31 cellular contexts compared by ENCODE assay signal in the genomic region with DNA sequence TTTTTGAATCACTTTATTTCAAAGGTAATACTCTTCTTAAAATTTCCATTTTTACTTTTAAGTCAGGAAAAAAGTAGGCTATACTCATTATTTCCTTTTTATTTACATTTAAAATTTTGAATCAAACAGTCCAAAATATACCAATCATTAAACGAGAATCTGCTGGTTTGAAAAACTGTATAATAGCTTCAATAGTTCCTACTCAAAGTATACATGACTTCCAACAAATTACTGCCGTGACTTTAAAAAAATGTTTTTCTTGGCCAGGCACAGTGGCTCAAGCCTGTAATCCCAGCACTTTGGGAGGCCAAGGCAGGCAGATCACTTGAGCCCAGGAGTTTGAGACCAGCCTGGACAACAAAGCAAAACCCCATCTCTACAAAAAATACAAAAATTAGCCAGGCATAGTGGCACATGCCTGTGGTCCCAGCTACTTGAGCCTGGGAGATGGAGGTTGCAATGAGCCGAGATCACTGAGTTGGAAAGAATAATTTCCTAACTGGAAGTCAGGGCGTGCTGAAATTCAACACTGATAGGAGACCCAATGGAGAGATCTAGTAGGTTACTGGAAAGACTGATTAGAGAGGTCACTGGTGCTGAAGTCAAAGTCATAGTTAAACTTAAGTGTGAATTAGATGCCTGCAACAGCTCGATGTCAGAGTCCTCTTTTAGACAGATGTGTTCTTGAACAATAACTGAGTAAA. TPM values are rescaled to one million over a fixed set of nuclear protein-coding genes. Genes with fewer than 3 reads are reported as not detected.
DNase-seq lines count a peak whose midpoint lies in the region; ATAC-seq, FAIRE-seq and TF ChIP-seq lines count a peak whose summit lies in the region.
"Had no signal": no experiment of that assay in that cellular context is flagged by ENCODE, and none has a peak within 500 bp of the region (broad histone marks: within the 10 kb centered on the region; RNA-seq: fewer than 3 reads in every experiment).

No MANE protein-coding gene starts in this region.

- no peak for TF ChIP-seq EP300 in tibial nerve (IDR thresholded peaks at IDR 0.05)

- H3K9me3 ChIP-seq in T-helper 17 cell (ENCODE audit: control insufficient read depth, low read length, poor library complexity, severe bottlenecking): no peaks in the 10 kb centered on the region
- no peaks in the 10 kb centered on the region for H3K9me3 ChIP-seq in tibial nerve
- H3K9me3 ChIP-seq: Caco-2, upper lobe of right lung had no signal

- H3K4me3 ChIP-seq in fibroblast of the aortic adventitia (ENCODE audit: low read depth, low read length) (no peak overlapping the region), H7 (ENCODE audit: insufficient read depth, low read depth, low read length) (no peak overlapping the region), brain microvascular endothelial cell (ENCODE audit: low read depth, low read length) (no peak overlapping the region), tibial nerve (no peak overlapping the region)
- H3K4me3 ChIP-seq: upper lobe of right lung had no signal

- H3K36me3 Mint-ChIP-seq in T-helper 17 cell (ENCODE audit: low read depth) (no peaks in the 10 kb centered on the region), osteocyte (ENCODE audit: unreplicated experiment) (no peaks in the 10 kb centered on the region)

- DNase-seq in T-helper 17 cell (no peak), fibroblast of the aortic adventitia (ENCODE audit: low read depth) (peak; percentile 55), osteocyte (ENCODE audit: extremely low spot score, unreplicated experiment) (no peak), H7 (no peak), brain microvascular endothelial cell (no peak), tibial nerve (ENCODE audit: low spot score in 2 of 2) (no peak)
- DNase-seq: activated CD4-positive, alpha-beta T cell treated with anti-CD3 and anti-CD28 coated beads, Interleukin-2, amount 10 ng/mL, durations not matched to agents 7 days and 5 days; activated T-cell treated with anti-CD3 and anti-CD28 coated beads, Interleukin-2, amount 50 U/mL, for 4 hours; C1 segment of cervical spinal cord; Caco-2; DMS79 treated with DMSO at 0.1 percent for 48 hours; effector memory CD4-positive, alpha-beta T cell; foreskin keratinocyte; HCEC 1CT; hippocampal formation; naive thymus-derived CD4-positive, alpha-beta T cell; NCI-H1105 treated with DMSO at 0.1 percent for 48 hours; NCI-H1930; NCI-H524 treated with DMSO at 0.1 percent for 48 hours; NK-92 treated with Interleukin-12 subunit alpha and Interleukin-12 subunit beta, amount 100 ng/mL, for 24 hours; SHP77 treated with DMSO at 0.1 percent for 48 hours; stimulated activated CD4-positive, alpha-beta T cell treated with anti-CD3 and anti-CD28 coated beads, Interleukin-4, amount 100 ng/mL, for 4 hours; substantia nigra; T1000; upper lobe of right lung; WERI-Rb-1 had no signal

- no peak for TF ChIP-seq POLR2A in tibial nerve (IDR thresholded peaks at IDR 0.05)

- H3K4me3 Mint-ChIP-seq in T-helper 17 cell (no peak overlapping the region), osteocyte (ENCODE audit: unreplicated experiment) (no peak overlapping the region)
- H3K4me3 Mint-ChIP-seq: activated CD4-positive, alpha-beta T cell treated with anti-CD3 and anti-CD28 coated beads, Interleukin-2, amount 10 ng/mL, durations not matched to agents 7 days and 5 days; activated T-cell treated with anti-CD3 and anti-CD28 coated beads, Interleukin-2, amount 50 U/mL, for 4 hours; mesothelial cell of epicardium; stimulated activated memory B cell treated with anti-CD40 and anti-IgM and Interleukin-4, amounts not matched to agents 10 μg/mL and 1 μg/mL and 100 μg/mL, for 72 hours had no signal

- 50 to 52% methylated on average over 5 of the region's 5 CpGs for WGBS in tibial nerve, 2 donors

- H3K27ac Mint-ChIP-seq in T-helper 17 cell: peak overlapping the region; percentile 19
- peak overlapping the region; percentile 37 for H3K27ac Mint-ChIP-seq in osteocyte (ENCODE audit: unreplicated experiment)
- H3K27ac Mint-ChIP-seq: activated CD4-positive, alpha-beta T cell treated with anti-CD3 and anti-CD28 coated beads, Interleukin-2, amount 10 ng/mL, durations not matched to agents 7 days and 5 days; mesothelial cell of epicardium had no signal

- no peak for TF ChIP-seq CTCF in fibroblast of the aortic adventitia (IDR thresholded peaks at IDR 0.05; ENCODE audit: insufficient read depth, low read length)
- TF ChIP-seq CTCF in osteocyte (IDR thresholded peaks at IDR 0.05): no peak
- no peak for TF ChIP-seq CTCF in brain microvascular endothelial cell (IDR thresholded peaks at IDR 0.05; ENCODE audit: low read depth, low read length, missing control alignments)
- TF ChIP-seq CTCF in tibial nerve (IDR thresholded peaks at IDR 0.05): no peak

- H3K27me3 Mint-ChIP-seq in T-helper 17 cell (no peaks in the 10 kb centered on the region), osteocyte (ENCODE audit: unreplicated experiment) (no peaks in the 10 kb centered on the region)
- H3K27me3 Mint-ChIP-seq: activated CD4-positive, alpha-beta T cell treated with anti-CD3 and anti-CD28 coated beads, Interleukin-2, amount 10 ng/mL, durations not matched to agents 7 days and 5 days; naive thymus-derived CD4-positive, alpha-beta T cell; stimulated activated memory B cell treated with anti-CD40 and anti-IgM and Interleukin-4, amounts not matched to agents 10 μg/mL and 1 μg/mL and 100 μg/mL, for 72 hours had no signal

- H3K27ac ChIP-seq in brain microvascular endothelial cell: no peak overlapping the region
- no peak overlapping the region for H3K27ac ChIP-seq in tibial nerve
- H3K27ac ChIP-seq: foreskin keratinocyte, upper lobe of right lung, WERI-Rb-1 had no signal

- H3K36me3 ChIP-seq in H7 (replicated peaks; ENCODE audit: control insufficient read depth, insufficient read depth, low read length) (no peaks in the 10 kb centered on the region), brain microvascular endothelial cell (replicated peaks) (no peaks in the 10 kb centered on the region), tibial nerve (peaks cover 0 to 8% (median 0%) of the 10 kb centered on the region in 3 donors)
- H3K36me3 ChIP-seq: upper lobe of right lung had no signal

- ATAC-seq in T-helper 17 cell: no peak
- ATAC-seq: activated T-cell treated with anti-CD3 and anti-CD28 coated beads, Interleukin-2, amount 50 U/mL, for 4 hours; foreskin keratinocyte; naive thymus-derived CD4-positive, alpha-beta T cell; sciatic nerve; stimulated activated memory B cell treated with anti-CD40 and anti-IgM and Interleukin-4, amounts not matched to agents 10 μg/mL and 1 μg/mL and 100 μg/mL, for 72 hours; upper lobe of right lung had no signal

- H3K9me3 Mint-ChIP-seq in osteocyte (ENCODE audit: unreplicated experiment): no peaks in the 10 kb centered on the region
- H3K9me3 Mint-ChIP-seq: activated CD4-positive, alpha-beta T cell treated with anti-CD3 and anti-CD28 coated beads, Interleukin-2, amount 10 ng/mL, durations not matched to agents 7 days and 5 days; activated T-cell treated with anti-CD3 and anti-CD28 coated beads, Interleukin-2, amount 50 U/mL, for 4 hours; stimulated activated memory B cell treated with anti-CD40 and anti-IgM and Interleukin-4, amounts not matched to agents 10 μg/mL and 1 μg/mL and 100 μg/mL, for 72 hours had no signal

- H3K4me1 ChIP-seq in tibial nerve: peaks cover 0 to 40% (median 13%) of the 10 kb centered on the region in 4 donors
- H3K4me1 ChIP-seq: Caco-2, foreskin keratinocyte had no signal

- in situ Hi-C loops in brain microvascular endothelial cell (cut with HindIII; ENCODE audit: low pct_ligation_motif_present, low sequenced_read_pairs): no loop called here

- peak; percentile 46 for FAIRE-seq in G401.6 (lab: Jason Lieb, UNC)
- FAIRE-seq: colon had no signal

- H3K4me1 Mint-ChIP-seq in T-helper 17 cell (peaks cover 11% of the 10 kb centered on the region), osteocyte (ENCODE audit: unreplicated experiment) (peaks cover 21% of the 10 kb centered on the region)

- H3K27me3 ChIP-seq in H7 (ENCODE audit: control insufficient read depth, insufficient read depth, low read length) (no peaks in the 10 kb centered on the region), brain microvascular endothelial cell (replicated peaks) (no peaks in the 10 kb centered on the region), tibial nerve (no peaks in the 10 kb centered on the region)
- H3K27me3 ChIP-seq: foreskin keratinocyte, upper lobe of right lung had no signal

RNA-seq across cellular contexts. Expression of a gene that starts 9.0 kb away (rescaled TPM):
- total RNA-seq in T-helper 17 cell (1 to 10 TPM; 6.8 to 7.9 TPM), fibroblast of the aortic adventitia (ENCODE audit: low replicate concordance) (10.1 and 62.4 TPM in 2 replicates), osteocyte (9.8 and 11.5 TPM in 2 replicates), tibial nerve (10 to 100 TPM in 2 of 4 donors, 1 to 10 TPM in 2; 6.3 to 18.2 (median 13.3) TPM)
- total RNA-seq in H7 (2014; rRNA removed; shearing (Covaris generic)): 4.4 and 4.6 TPM in 2 replicates
